ENCODE assay signal across 1 cellular context in the genomic region with DNA sequence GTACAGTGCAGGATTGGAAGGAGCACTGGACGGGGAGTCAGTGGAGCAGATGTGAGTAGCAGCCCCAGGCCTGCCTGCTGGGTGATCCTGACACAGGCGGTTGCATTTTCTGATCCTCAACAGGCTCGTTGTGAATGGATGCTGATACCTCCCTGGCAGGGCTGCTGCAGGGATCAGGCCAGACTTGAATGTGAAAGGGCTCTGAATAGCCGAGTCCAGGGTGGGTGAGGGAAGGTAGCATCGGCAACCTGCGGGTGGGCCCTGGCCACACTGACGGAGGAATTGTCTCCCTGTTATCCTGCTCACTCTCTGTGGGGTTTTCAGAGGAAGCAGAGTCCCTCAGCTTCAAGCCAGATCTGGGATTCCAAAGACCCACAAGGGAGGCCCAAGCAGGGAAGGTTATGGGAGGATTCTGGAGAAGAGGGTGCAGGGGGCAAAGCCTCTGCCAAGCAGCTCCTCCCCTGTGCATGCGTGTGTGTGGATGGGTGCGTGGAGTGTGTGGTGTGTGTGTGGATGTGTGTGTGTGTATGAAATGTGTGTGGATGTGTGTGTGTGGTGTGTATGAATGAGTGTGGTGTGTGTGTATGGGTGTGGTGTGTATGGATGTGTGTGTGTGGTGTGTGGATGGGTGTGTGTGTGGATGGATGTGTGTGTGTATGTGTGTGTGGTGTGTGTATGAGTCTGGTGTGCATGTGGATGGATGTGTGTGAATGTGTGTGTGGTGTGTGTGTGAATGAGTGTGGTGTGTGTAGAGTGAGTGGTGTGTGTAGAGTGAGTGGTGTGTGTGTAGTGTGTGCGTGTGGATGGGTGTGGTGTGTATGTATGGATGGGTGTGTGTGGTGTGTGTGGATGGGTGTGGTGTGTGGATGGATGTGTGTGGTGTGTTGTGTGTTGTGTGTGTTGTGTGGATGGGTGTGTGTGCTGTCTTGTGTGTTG.
TF ChIP-seq lines count a peak whose summit lies in the region.

No MANE protein-coding gene starts in this region.

TF ChIP-seq in HEK293, 187 proteins besides CTCF, POLR2A, EP300 and RAD21 (continued from another document and continues in another):
- TF ChIP-seq ZNF366 (tag by site-specific recombination; conservative IDR thresholded peaks at IDR 0.05) (no peak), ZNF677 (tag by site-specific recombination; IDR thresholded peaks at IDR 0.05) (no peak), ZNF558 (tag by site-specific recombination; IDR thresholded peaks at IDR 0.05) (no peak), ZNF335 (tag by site-specific recombination; conservative IDR thresholded peaks at IDR 0.05) (no peak), ZNF132 (tag by site-specific recombination; IDR thresholded peaks at IDR 0.05; ENCODE audit: borderline replicate concordance) (no peak), ZNF76 (tag by site-specific recombination; IDR thresholded peaks at IDR 0.05; ENCODE audit: borderline replicate concordance, low read depth) (no peak), ZNF600 (tag by site-specific recombination; IDR thresholded peaks at IDR 0.05) (no peak), ZBTB17 (tag by site-specific recombination; IDR thresholded peaks at IDR 0.05) (no peak), ZNF529 (tag by site-specific recombination; IDR thresholded peaks at IDR 0.05; ENCODE audit: insufficient replicate concordance) (no peak), ZNF501 (tag by site-specific recombination; IDR thresholded peaks at IDR 0.05) (no peak), SP2 (tag by site-specific recombination; IDR thresholded peaks at IDR 0.05) (no peak), HOXA7 (CRISPR knock-in tag; IDR thresholded peaks at IDR 0.05; ENCODE audit: borderline replicate concordance) (no peak), ZNF114 (tag by site-specific recombination; IDR thresholded peaks at IDR 0.05) (no peak), MYNN (tag by site-specific recombination; IDR thresholded peaks at IDR 0.05; ENCODE audit: borderline replicate concordance) (no peak), ZNF530 (tag by site-specific recombination; IDR thresholded peaks at IDR 0.05; ENCODE audit: low read depth) (no peak), ZNF274 (IDR thresholded peaks at IDR 0.05; ENCODE audit: low read length) (no peak), ZNF274 (tag by site-specific recombination; IDR thresholded peaks at IDR 0.05; ENCODE audit: borderline replicate concordance) (no peak), GLI4 (tag by site-specific recombination; IDR thresholded peaks at IDR 0.05) (no peak), ZNF792 (tag by site-specific recombination; IDR thresholded peaks at IDR 0.05) (no peak), ZNF629 (tag by site-specific recombination; IDR thresholded peaks at IDR 0.05) (no peak), ZNF404 (tag by site-specific recombination; IDR thresholded peaks at IDR 0.05) (no peak), ZNF621 (tag by site-specific recombination; IDR thresholded peaks at IDR 0.05) (0 out of 2 replicates have a peak, but pooled peaks have one; percentile 68), ZNF223 (tag by site-specific recombination; IDR thresholded peaks at IDR 0.05) (no peak), ZNF112 (tag by site-specific recombination; IDR thresholded peaks at IDR 0.05) (no peak), ZBTB48 (tag by site-specific recombination; IDR thresholded peaks at IDR 0.05) (0 out of 2 replicates have a peak, but pooled peaks have one; percentile 19), ZNF2 (tag by site-specific recombination; IDR thresholded peaks at IDR 0.05) (no peak), ZNF610 (tag by site-specific recombination; IDR thresholded peaks at IDR 0.05; ENCODE audit: borderline replicate concordance) (no peak), SETDB1 (IDR thresholded peaks at IDR 0.05; ENCODE audit: insufficient read length, low read length) (no peak), ZNF664 (tag by site-specific recombination; IDR thresholded peaks at IDR 0.05) (no peak), ZIC2 (tag by site-specific recombination; IDR thresholded peaks at IDR 0.05) (no peak), ZNF561 (tag by site-specific recombination; IDR thresholded peaks at IDR 0.05; ENCODE audit: borderline replicate concordance) (no peak), ZNF473 (tag by site-specific recombination; IDR thresholded peaks at IDR 0.05) (peak; percentile 58; the same call in 1 of the 2 replicates), ZBTB1 (tag by site-specific recombination; IDR thresholded peaks at IDR 0.05) (no peak), ZFP37 (tag by site-specific recombination; IDR thresholded peaks at IDR 0.05) (no peak), ZSCAN16 (tag by site-specific recombination; IDR thresholded peaks at IDR 0.05) (no peak), GLIS1 (tag by site-specific recombination; IDR thresholded peaks at IDR 0.05) (no peak), ZBTB21 (tag by site-specific recombination; IDR thresholded peaks at IDR 0.05) (no peak), OVOL3 (tag by site-specific recombination; IDR thresholded peaks at IDR 0.05) (no peak), ZNF311 (tag by site-specific recombination; IDR thresholded peaks at IDR 0.05; ENCODE audit: borderline replicate concordance) (no peak), ZNF292 (tag by site-specific recombination; IDR thresholded peaks at IDR 0.05; ENCODE audit: borderline replicate concordance, low read depth) (no peak), ZNF354C (tag by site-specific recombination; IDR thresholded peaks at IDR 0.05; ENCODE audit: borderline replicate concordance, low read depth) (peak; percentile 15; the same call in 1 of the 2 replicates), ZNF658 (tag by site-specific recombination; IDR thresholded peaks at IDR 0.05) (no peak), ZSCAN30 (tag by site-specific recombination; IDR thresholded peaks at IDR 0.05) (no peak), ZNF521 (tag by site-specific recombination; IDR thresholded peaks at IDR 0.05) (peak; percentile 53; the same call in 1 of the 2 replicates), ZNF747 (tag by site-specific recombination; IDR thresholded peaks at IDR 0.05) (no peak), ZNF423 (tag by site-specific recombination; IDR thresholded peaks at IDR 0.05) (no peak), ZNF202 (tag by site-specific recombination; IDR thresholded peaks at IDR 0.05; ENCODE audit: borderline replicate concordance) (no peak), ZNF211 (tag by site-specific recombination; IDR thresholded peaks at IDR 0.05; ENCODE audit: low read depth) (no peak), ZNF843 (tag by site-specific recombination; IDR thresholded peaks at IDR 0.05) (no peak), ZXDB (tag by site-specific recombination; IDR thresholded peaks at IDR 0.05) (no peak), MZF1 (tag by site-specific recombination; IDR thresholded peaks at IDR 0.05; ENCODE audit: borderline replicate concordance) (no peak), ZNF670 (tag by site-specific recombination; IDR thresholded peaks at IDR 0.05; ENCODE audit: low read depth) (no peak), ZNF776 (tag by site-specific recombination; IDR thresholded peaks at IDR 0.05; ENCODE audit: borderline replicate concordance) (no peak), ZSCAN23 (tag by site-specific recombination; IDR thresholded peaks at IDR 0.05) (no peak), ZNF239 (tag by site-specific recombination; IDR thresholded peaks at IDR 0.05) (0 out of 2 replicates have a peak, but pooled peaks have one; percentile 28)
- TF ChIP-seq, protein P1, sequence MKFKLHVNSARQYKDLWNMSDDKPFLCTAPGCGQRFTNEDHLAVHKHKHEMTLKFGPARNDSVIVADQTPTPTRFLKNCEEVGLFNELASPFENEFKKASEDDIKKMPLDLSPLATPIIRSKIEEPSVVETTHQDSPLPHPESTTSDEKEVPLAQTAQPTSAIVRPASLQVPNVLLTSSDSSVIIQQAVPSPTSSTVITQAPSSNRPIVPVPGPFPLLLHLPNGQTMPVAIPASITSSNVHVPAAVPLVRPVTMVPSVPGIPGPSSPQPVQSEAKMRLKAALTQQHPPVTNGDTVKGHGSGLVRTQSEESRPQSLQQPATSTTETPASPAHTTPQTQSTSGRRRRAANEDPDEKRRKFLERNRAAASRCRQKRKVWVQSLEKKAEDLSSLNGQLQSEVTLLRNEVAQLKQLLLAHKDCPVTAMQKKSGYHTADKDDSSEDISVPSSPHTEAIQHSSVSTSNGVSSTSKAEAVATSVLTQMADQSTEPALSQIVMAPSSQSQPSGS (tag by site-specific recombination; IDR thresholded peaks at IDR 0.05; ENCODE audit: low read depth), result no peak
- TF ChIP-seq, protein P2, sequence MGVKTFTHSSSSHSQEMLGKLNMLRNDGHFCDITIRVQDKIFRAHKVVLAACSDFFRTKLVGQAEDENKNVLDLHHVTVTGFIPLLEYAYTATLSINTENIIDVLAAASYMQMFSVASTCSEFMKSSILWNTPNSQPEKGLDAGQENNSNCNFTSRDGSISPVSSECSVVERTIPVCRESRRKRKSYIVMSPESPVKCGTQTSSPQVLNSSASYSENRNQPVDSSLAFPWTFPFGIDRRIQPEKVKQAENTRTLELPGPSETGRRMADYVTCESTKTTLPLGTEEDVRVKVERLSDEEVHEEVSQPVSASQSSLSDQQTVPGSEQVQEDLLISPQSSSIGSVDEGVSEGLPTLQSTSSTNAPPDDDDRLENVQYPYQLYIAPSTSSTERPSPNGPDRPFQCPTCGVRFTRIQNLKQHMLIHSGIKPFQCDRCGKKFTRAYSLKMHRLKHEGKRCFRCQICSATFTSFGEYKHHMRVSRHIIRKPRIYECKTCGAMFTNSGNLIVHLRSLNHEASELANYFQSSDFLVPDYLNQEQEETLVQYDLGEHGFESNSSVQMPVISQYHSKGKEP (tag by site-specific recombination; IDR thresholded peaks at IDR 0.05), result no peak
- TF ChIP-seq, protein P3, sequence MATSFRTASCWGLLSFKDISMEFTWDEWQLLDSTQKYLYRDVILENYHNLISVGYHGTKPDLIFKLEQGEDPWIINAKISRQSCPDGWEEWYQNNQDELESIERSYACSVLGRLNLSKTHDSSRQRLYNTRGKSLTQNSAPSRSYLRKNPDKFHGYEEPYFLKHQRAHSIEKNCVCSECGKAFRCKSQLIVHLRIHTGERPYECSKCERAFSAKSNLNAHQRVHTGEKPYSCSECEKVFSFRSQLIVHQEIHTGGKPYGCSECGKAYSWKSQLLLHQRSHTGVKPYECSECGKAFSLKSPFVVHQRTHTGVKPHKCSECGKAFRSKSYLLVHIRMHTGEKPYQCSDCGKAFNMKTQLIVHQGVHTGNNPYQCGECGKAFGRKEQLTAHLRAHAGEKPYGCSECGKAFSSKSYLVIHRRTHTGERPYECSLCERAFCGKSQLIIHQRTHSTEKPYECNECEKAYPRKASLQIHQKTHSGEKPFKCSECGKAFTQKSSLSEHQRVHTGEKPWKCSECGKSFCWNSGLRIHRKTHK (tag by site-specific recombination; IDR thresholded peaks at IDR 0.05), result no peak
- TF ChIP-seq, protein P4, sequence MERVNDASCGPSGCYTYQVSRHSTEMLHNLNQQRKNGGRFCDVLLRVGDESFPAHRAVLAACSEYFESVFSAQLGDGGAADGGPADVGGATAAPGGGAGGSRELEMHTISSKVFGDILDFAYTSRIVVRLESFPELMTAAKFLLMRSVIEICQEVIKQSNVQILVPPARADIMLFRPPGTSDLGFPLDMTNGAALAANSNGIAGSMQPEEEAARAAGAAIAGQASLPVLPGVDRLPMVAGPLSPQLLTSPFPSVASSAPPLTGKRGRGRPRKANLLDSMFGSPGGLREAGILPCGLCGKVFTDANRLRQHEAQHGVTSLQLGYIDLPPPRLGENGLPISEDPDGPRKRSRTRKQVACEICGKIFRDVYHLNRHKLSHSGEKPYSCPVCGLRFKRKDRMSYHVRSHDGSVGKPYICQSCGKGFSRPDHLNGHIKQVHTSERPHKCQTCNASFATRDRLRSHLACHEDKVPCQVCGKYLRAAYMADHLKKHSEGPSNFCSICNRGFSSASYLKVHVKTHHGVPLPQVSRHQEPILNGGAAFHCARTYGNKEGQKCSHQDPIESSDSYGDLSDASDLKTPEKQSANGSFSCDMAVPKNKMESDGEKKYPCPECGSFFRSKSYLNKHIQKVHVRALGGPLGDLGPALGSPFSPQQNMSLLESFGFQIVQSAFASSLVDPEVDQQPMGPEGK (tag by site-specific recombination; IDR thresholded peaks at IDR 0.05), result no peak
- TF ChIP-seq, protein P5, sequence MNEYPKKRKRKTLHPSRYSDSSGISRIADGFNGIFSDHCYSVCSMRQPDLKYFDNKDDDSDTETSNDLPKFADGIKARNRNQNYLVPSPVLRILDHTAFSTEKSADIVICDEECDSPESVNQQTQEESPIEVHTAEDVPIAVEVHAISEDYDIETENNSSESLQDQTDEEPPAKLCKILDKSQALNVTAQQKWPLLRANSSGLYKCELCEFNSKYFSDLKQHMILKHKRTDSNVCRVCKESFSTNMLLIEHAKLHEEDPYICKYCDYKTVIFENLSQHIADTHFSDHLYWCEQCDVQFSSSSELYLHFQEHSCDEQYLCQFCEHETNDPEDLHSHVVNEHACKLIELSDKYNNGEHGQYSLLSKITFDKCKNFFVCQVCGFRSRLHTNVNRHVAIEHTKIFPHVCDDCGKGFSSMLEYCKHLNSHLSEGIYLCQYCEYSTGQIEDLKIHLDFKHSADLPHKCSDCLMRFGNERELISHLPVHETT (tag by site-specific recombination; IDR thresholded peaks at IDR 0.05), result no peak
- TF ChIP-seq, protein P6, sequence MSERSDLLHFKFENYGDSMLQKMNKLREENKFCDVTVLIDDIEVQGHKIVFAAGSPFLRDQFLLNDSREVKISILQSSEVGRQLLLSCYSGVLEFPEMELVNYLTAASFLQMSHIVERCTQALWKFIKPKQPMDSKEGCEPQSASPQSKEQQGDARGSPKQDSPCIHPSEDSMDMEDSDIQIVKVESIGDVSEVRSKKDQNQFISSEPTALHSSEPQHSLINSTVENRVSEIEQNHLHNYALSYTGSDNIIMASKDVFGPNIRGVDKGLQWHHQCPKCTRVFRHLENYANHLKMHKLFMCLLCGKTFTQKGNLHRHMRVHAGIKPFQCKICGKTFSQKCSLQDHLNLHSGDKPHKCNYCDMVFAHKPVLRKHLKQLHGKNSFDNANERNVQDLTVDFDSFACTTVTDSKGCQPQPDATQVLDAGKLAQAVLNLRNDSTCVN (tag by site-specific recombination; optimal IDR thresholded peaks at IDR 0.05), result no peak
- TF ChIP-seq, protein P7, sequence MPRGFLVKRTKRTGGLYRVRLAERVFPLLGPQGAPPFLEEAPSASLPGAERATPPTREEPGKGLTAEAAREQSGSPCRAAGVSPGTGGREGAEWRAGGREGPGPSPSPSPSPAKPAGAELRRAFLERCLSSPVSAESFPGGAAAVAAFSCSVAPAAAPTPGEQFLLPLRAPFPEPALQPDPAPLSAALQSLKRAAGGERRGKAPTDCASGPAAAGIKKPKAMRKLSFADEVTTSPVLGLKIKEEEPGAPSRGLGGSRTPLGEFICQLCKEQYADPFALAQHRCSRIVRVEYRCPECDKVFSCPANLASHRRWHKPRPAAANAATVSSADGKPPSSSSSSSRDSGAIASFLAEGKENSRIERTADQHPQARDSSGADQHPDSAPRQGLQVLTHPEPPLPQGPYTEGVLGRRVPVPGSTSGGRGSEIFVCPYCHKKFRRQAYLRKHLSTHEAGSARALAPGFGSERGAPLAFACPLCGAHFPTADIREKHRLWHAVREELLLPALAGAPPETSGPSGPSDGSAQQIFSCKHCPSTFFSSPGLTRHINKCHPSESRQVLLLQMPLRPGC (tag by site-specific recombination; IDR thresholded peaks at IDR 0.05), result no peak
